In genomic region chr21:22892757-22893156, GRCh38 we compare ENCODE assay signal across 33 cellular contexts.
"Had no signal": no experiment of that assay in that cellular context is flagged by ENCODE, and none has a peak within 500 bp of the region (broad histone marks: within the 10 kb centered on the region; RNA-seq: fewer than 3 reads in every experiment).

No MANE protein-coding gene starts in this region.

- H3K27me3 Mint-ChIP-seq: activated B cell treated with CpG ODN at 0.5 μM for 24 hours; activated CD4-positive, alpha-beta memory T cell treated with anti-CD3 and anti-CD28 coated beads, Interleukin-2, amount 10 ng/mL, durations not matched to agents 7 days and 5 days; activated CD4-positive, alpha-beta T cell treated with anti-CD3 and anti-CD28 coated beads, Interleukin-2, amount 10 ng/mL, durations not matched to agents 7 days and 5 days; activated CD8-positive, alpha-beta memory T cell treated with anti-CD3 and anti-CD28 coated beads, Interleukin-2, amount 10 ng/mL, durations not matched to agents 7 days and 5 days; activated naive CD4-positive, alpha-beta T cell treated with anti-CD3 and anti-CD28 coated beads, Interleukin-2, amount 10 ng/mL, durations not matched to agents 7 days and 5 days; activated naive CD4-positive, alpha-beta T cell treated with anti-CD3 and anti-CD28 coated beads, Interleukin-2, amount 50 U/mL, for 24 hours; activated naive CD8-positive, alpha-beta T cell; activated naive CD8-positive, alpha-beta T cell treated with anti-CD3 and anti-CD28 coated beads, Interleukin-2, amount 10 ng/mL, durations not matched to agents 7 days and 5 days; activated T-cell treated with anti-CD3 and anti-CD28 coated beads, Interleukin-2, amount 50 U/mL, for 24 hours; central memory CD8-positive, alpha-beta T cell had no signal

- H3K4me1 ChIP-seq: ascending aorta had no signal

- H3K36me3 Mint-ChIP-seq: activated CD8-positive, alpha-beta memory T cell treated with anti-CD3 and anti-CD28 coated beads, Interleukin-2, amount 10 ng/mL, durations not matched to agents 7 days and 5 days; activated naive CD4-positive, alpha-beta T cell treated with anti-CD3 and anti-CD28 coated beads, Interleukin-2, amount 10 ng/mL, durations not matched to agents 7 days and 5 days; activated naive CD4-positive, alpha-beta T cell treated with anti-CD3 and anti-CD28 coated beads, Interleukin-2, amount 50 U/mL, for 24 hours; activated naive CD8-positive, alpha-beta T cell; activated naive CD8-positive, alpha-beta T cell treated with anti-CD3 and anti-CD28 coated beads, Interleukin-2, amount 10 ng/mL, durations not matched to agents 7 days and 5 days; brain had no signal

- H3K9me3 ChIP-seq: ascending aorta had no signal

- H3K4me3 Mint-ChIP-seq: activated B cell treated with CpG ODN at 0.5 μM for 24 hours; activated CD4-positive, alpha-beta memory T cell treated with anti-CD3 and anti-CD28 coated beads, Interleukin-2, amount 10 ng/mL, durations not matched to agents 7 days and 5 days; activated CD4-positive, alpha-beta T cell treated with anti-CD3 and anti-CD28 coated beads, Interleukin-2, amount 10 ng/mL, durations not matched to agents 7 days and 5 days; activated CD8-positive, alpha-beta memory T cell treated with anti-CD3 and anti-CD28 coated beads, Interleukin-2, amount 10 ng/mL, durations not matched to agents 7 days and 5 days; activated CD8-positive, alpha-beta T cell treated with anti-CD3 and anti-CD28 coated beads, Interleukin-2, amount 10 ng/mL, durations not matched to agents 7 days and 5 days; activated naive CD4-positive, alpha-beta T cell treated with anti-CD3 and anti-CD28 coated beads, Interleukin-2, amount 10 ng/mL, durations not matched to agents 7 days and 5 days; activated naive CD4-positive, alpha-beta T cell treated with anti-CD3 and anti-CD28 coated beads, Interleukin-2, amount 50 U/mL, for 24 hours; activated naive CD8-positive, alpha-beta T cell; activated naive CD8-positive, alpha-beta T cell treated with anti-CD3 and anti-CD28 coated beads, Interleukin-2, amount 10 ng/mL, durations not matched to agents 7 days and 5 days; activated naive CD8-positive, alpha-beta T cell treated with anti-CD3 and anti-CD28 coated beads, Interleukin-2, amount 50 U/mL, for 24 hours; activated T-cell treated with anti-CD3 and anti-CD28 coated beads, Interleukin-2, amount 50 U/mL, for 24 hours; brain; central memory CD8-positive, alpha-beta T cell; T-helper 2 cell treated with Interferon-gamma antibody and Interleukin-4, amounts not matched to agents 5 μg/mL and 100 μg/mL, for 36 hours had no signal

- H3K9me3 Mint-ChIP-seq: activated B cell treated with CpG ODN at 0.5 μM for 24 hours; activated naive CD4-positive, alpha-beta T cell treated with anti-CD3 and anti-CD28 coated beads, Interleukin-2, amount 50 U/mL, for 24 hours; activated naive CD8-positive, alpha-beta T cell treated with anti-CD3 and anti-CD28 coated beads, Interleukin-2, amount 10 ng/mL, durations not matched to agents 7 days and 5 days; activated T-cell treated with anti-CD3 and anti-CD28 coated beads, Interleukin-2, amount 50 U/mL, for 24 hours; brain; T-helper 2 cell treated with Interferon-gamma antibody and Interleukin-4, amounts not matched to agents 5 μg/mL and 100 μg/mL, for 36 hours had no signal

- ATAC-seq: activated CD8-positive, alpha-beta memory T cell treated with anti-CD3 and anti-CD28 coated beads, Interleukin-2, amount 10 ng/mL, durations not matched to agents 7 days and 5 days; activated CD8-positive, alpha-beta T cell treated with anti-CD3 and anti-CD28 coated beads, Interleukin-2, amount 10 ng/mL, durations not matched to agents 7 days and 5 days; activated naive CD8-positive, alpha-beta T cell treated with anti-CD3 and anti-CD28 coated beads, Interleukin-2, amount 50 U/mL, for 24 hours had no signal

- H3K27me3 ChIP-seq: ascending aorta, cardiac muscle cell had no signal

- H3K4me3 ChIP-seq: ascending aorta, cardiac muscle cell had no signal

- H3K27ac Mint-ChIP-seq: activated B cell treated with CpG ODN at 0.5 μM for 24 hours; activated CD4-positive, alpha-beta memory T cell treated with anti-CD3 and anti-CD28 coated beads, Interleukin-2, amount 10 ng/mL, durations not matched to agents 7 days and 5 days; activated CD4-positive, alpha-beta T cell treated with anti-CD3 and anti-CD28 coated beads, Interleukin-2, amount 10 ng/mL, durations not matched to agents 7 days and 5 days; activated CD8-positive, alpha-beta memory T cell treated with anti-CD3 and anti-CD28 coated beads, Interleukin-2, amount 10 ng/mL, durations not matched to agents 7 days and 5 days; activated CD8-positive, alpha-beta T cell treated with anti-CD3 and anti-CD28 coated beads, Interleukin-2, amount 10 ng/mL, durations not matched to agents 7 days and 5 days; activated naive CD4-positive, alpha-beta T cell treated with anti-CD3 and anti-CD28 coated beads, Interleukin-2, amount 10 ng/mL, durations not matched to agents 7 days and 5 days; activated naive CD4-positive, alpha-beta T cell treated with anti-CD3 and anti-CD28 coated beads, Interleukin-2, amount 50 U/mL, for 24 hours; activated naive CD8-positive, alpha-beta T cell; activated naive CD8-positive, alpha-beta T cell treated with anti-CD3 and anti-CD28 coated beads, Interleukin-2, amount 10 ng/mL, durations not matched to agents 7 days and 5 days; activated naive CD8-positive, alpha-beta T cell treated with anti-CD3 and anti-CD28 coated beads, Interleukin-2, amount 50 U/mL, for 24 hours; activated T-cell treated with anti-CD3 and anti-CD28 coated beads, Interleukin-2, amount 50 U/mL, for 24 hours; activated T-helper 2 cell treated with anti-CD3 and anti-CD28 coated beads, Interferon-gamma antibody, Interleukin-2, Interleukin-4, amounts not matched to agents 10 μg/mL and 5 μg/mL and 100 μg/mL, durations not matched to agents 14 hours and 24 hours and 36 hours; brain; T-helper 2 cell treated with Interferon-gamma antibody and Interleukin-4, amounts not matched to agents 5 μg/mL and 100 μg/mL, for 36 hours had no signal

- H3K27ac ChIP-seq: ascending aorta, cardiac muscle cell, VCaP had no signal

- DNase-seq: activated B cell treated with CpG ODN at 0.5 μM for 24 hours; activated CD4-positive, alpha-beta memory T cell treated with anti-CD3 and anti-CD28 coated beads, Interleukin-2, amount 10 ng/mL, durations not matched to agents 7 days and 5 days; activated CD4-positive, alpha-beta T cell treated with anti-CD3 and anti-CD28 coated beads for 48 hours; activated CD4-positive, alpha-beta T cell treated with anti-CD3 and anti-CD28 coated beads, Interleukin-2, amount 10 ng/mL, durations not matched to agents 7 days and 5 days; activated CD4-positive, alpha-beta T cell treated with anti-CD3 and anti-CD28 coated beads, Interleukin-2, amount 50 U/mL, for 48 hours; activated CD4-positive, CD25-positive, alpha-beta regulatory T cell treated with anti-CD3 and anti-CD28 coated beads, Interleukin-2, amount 50 U/mL, for 72 hours; activated CD8-positive, alpha-beta memory T cell treated with anti-CD3 and anti-CD28 coated beads for 24 hours; activated CD8-positive, alpha-beta memory T cell treated with anti-CD3 and anti-CD28 coated beads, Interleukin-2, amount 10 ng/mL, durations not matched to agents 7 days and 5 days; activated CD8-positive, alpha-beta memory T cell treated with anti-CD3 and anti-CD28 coated beads, Interleukin-2, amount 50 U/mL, for 48 hours; activated CD8-positive, alpha-beta T cell treated with anti-CD3 and anti-CD28 coated beads, Interleukin-2, amount 10 ng/mL, durations not matched to agents 7 days and 5 days; activated effector memory CD4-positive, alpha-beta T cell treated with Interleukin-2 at 50 U/mL for 16 hours; activated gamma-delta T cell; activated naive CD4-positive, alpha-beta T cell treated with anti-CD3 and anti-CD28 coated beads, Interleukin-2, amount 10 ng/mL, durations not matched to agents 7 days and 5 days; activated naive CD4-positive, alpha-beta T cell treated with Interleukin-2 at 50 U/mL for 16 hours; activated naive CD8-positive, alpha-beta T cell treated with anti-CD3 and anti-CD28 coated beads, Interleukin-2, amount 10 ng/mL, durations not matched to agents 7 days and 5 days; activated naive CD8-positive, alpha-beta T cell treated with anti-CD3 and anti-CD28 coated beads, Interleukin-2, amount 50 U/mL, for 24 hours; activated T-cell treated with anti-CD3 and anti-CD28 coated beads, Interleukin-2, amount 50 U/mL, for 24 hours; activated T-cell treated with anti-CD3 and anti-CD28 coated beads, Interleukin-2, amount 50 U/mL, for 48 hours; amygdala; anterior cingulate cortex; caudate nucleus; cerebellar nuclear complex; T-helper 2 cell; T-helper 9 cell had no signal

- H3K4me1 Mint-ChIP-seq: activated B cell treated with CpG ODN at 0.5 μM for 24 hours; activated CD4-positive, alpha-beta memory T cell treated with anti-CD3 and anti-CD28 coated beads, Interleukin-2, amount 10 ng/mL, durations not matched to agents 7 days and 5 days; activated CD4-positive, alpha-beta T cell treated with anti-CD3 and anti-CD28 coated beads, Interleukin-2, amount 10 ng/mL, durations not matched to agents 7 days and 5 days; activated CD8-positive, alpha-beta memory T cell treated with anti-CD3 and anti-CD28 coated beads, Interleukin-2, amount 10 ng/mL, durations not matched to agents 7 days and 5 days; activated naive CD4-positive, alpha-beta T cell treated with anti-CD3 and anti-CD28 coated beads, Interleukin-2, amount 10 ng/mL, durations not matched to agents 7 days and 5 days; activated naive CD4-positive, alpha-beta T cell treated with anti-CD3 and anti-CD28 coated beads, Interleukin-2, amount 50 U/mL, for 24 hours; activated naive CD8-positive, alpha-beta T cell treated with anti-CD3 and anti-CD28 coated beads, Interleukin-2, amount 10 ng/mL, durations not matched to agents 7 days and 5 days; activated naive CD8-positive, alpha-beta T cell treated with anti-CD3 and anti-CD28 coated beads, Interleukin-2, amount 50 U/mL, for 24 hours; brain; central memory CD8-positive, alpha-beta T cell had no signal

- H3K36me3 ChIP-seq: ascending aorta, cardiac muscle cell had no signal
